19 cellular contexts compared by ENCODE assay signal in the genomic region with DNA sequence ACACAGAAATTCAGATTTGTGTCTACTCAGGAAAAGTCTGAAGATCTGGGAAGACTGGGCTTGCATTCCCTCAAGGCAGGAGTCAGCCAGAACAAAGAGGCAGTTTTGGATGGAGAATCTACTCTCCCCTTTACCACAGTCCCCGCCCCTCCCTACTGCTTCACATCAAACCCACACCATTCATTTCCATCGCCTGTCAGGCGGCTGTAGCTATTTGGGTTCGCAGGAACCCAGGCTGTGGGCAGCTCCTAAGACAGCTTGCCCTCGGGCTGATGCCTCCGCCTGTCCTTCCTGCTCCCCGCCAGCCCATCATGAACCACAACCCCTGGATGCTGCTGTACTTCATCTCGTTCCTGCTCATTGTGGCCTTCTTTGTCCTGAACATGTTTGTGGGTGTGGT. TPM values are rescaled to one million over a fixed set of nuclear protein-coding genes. Genes with fewer than 3 reads are reported as not detected.
DNase-seq lines count a peak whose midpoint lies in the region; FAIRE-seq and TF ChIP-seq lines count a peak whose summit lies in the region.
"Had no signal": no experiment of that assay in that cellular context is flagged by ENCODE, and none has a peak within 500 bp of the region (broad histone marks: within the 10 kb centered on the region; RNA-seq: fewer than 3 reads in every experiment).

No MANE protein-coding gene starts in this region.

- H3K27me3 Mint-ChIP-seq in H9 (ENCODE audit: low read depth), result peaks cover 4% of the 10 kb centered on the region; the same call in 1 of the 2 replicates

- no peak for DNase-seq in H9
- DNase-seq in RPMI7951 (ENCODE audit: low read depth), result peak; percentile 75
- peak; percentile 73 for DNase-seq in foreskin melanocyte
- no peak for DNase-seq in urothelium cell line (ENCODE audit: low spot score)
- no peak for DNase-seq in RKO (ENCODE audit: low spot score)
- no peak for DNase-seq in NCI-H2107 (lab: John Stamatoyannopoulos, UW)
- DNase-seq in NCI-H345 treated with DMSO at 0.1 percent for 48 hours (lab: John Stamatoyannopoulos, UW; ENCODE audit: unreplicated experiment), result no peak
- DNase-seq: CD8-positive, alpha-beta T cell; DMS 273 treated with DMSO at 0.1 percent for 48 hours; DMS53; DND-41; EL; GOT3 had no signal

- H3K27ac ChIP-seq in H9 (ENCODE audit: insufficient read length, low read depth, low read length), result no peak overlapping the region
- H3K27ac ChIP-seq: BLaER1 treated with 17β-estradiol and CSF1 and Interleukin-3, amounts not matched to agents 10 nM and 100 nM; HL-60 had no signal

- no peak overlapping the region for H2AK5ac ChIP-seq in H9 (ENCODE audit: insufficient read length, low read length)

- no peak overlapping the region for H3K4me3 Mint-ChIP-seq in H9
- H3K4me3 Mint-ChIP-seq: B cell; CD8-positive, alpha-beta T cell had no signal

- no peak overlapping the region for H2AFZ ChIP-seq in H9 (ENCODE audit: low read length)

- no CpG with 5 or more reads among the region's 8 CpGs for WGBS in H9 (ENCODE audit: extremely low coverage, insufficient read length, low lambda C conversion rate)

- no peaks in the 10 kb centered on the region for H3K79me1 ChIP-seq in H9 (ENCODE audit: insufficient read depth, low read depth, low read length, poor library complexity, severe bottlenecking)

- no peak overlapping the region for H4K91ac ChIP-seq in H9 (ENCODE audit: insufficient read length, low read depth, low read length)

- H4K5ac ChIP-seq in H9 (ENCODE audit: insufficient read length, low read depth, low read length), result no peak overlapping the region

- no peaks in the 10 kb centered on the region for H3K4me1 ChIP-seq in H9 (ENCODE audit: insufficient read depth, low read length)

- H3K4me2 ChIP-seq in H9 (ENCODE audit: insufficient read depth, insufficient read length, low read length), result no peak overlapping the region

- H2BK15ac ChIP-seq in H9 (ENCODE audit: low read depth, low read length), result no peak overlapping the region

- no peaks in the 10 kb centered on the region for H3K79me2 ChIP-seq in H9 (ENCODE audit: insufficient read depth, low read length)

- H3K9ac ChIP-seq in H9 (ENCODE audit: extremely low read depth, insufficient read length, low read length), result no peak overlapping the region
- H3K9ac ChIP-seq: BLaER1 treated with 17β-estradiol and CSF1 and Interleukin-3, amounts not matched to agents 10 nM and 100 nM had no signal

- no peaks in the 10 kb centered on the region for H3K9me3 Mint-ChIP-seq in H9
- H3K9me3 Mint-ChIP-seq: CD8-positive, alpha-beta T cell; IgD-negative memory B cell had no signal

- H4K8ac ChIP-seq in H9 (replicated peaks; ENCODE audit: insufficient read length, low read depth, low read length), result no peak overlapping the region

- no peak overlapping the region for H3K4ac ChIP-seq in H9 (ENCODE audit: low read depth, low read length)

- no peaks in the 10 kb centered on the region for H3K27me3 ChIP-seq in H9 (ENCODE audit: insufficient read depth, low read length)
- H3K27me3 ChIP-seq: BLaER1 treated with 17β-estradiol and CSF1 and Interleukin-3, amounts not matched to agents 10 nM and 100 nM had no signal

- no peak overlapping the region for H2BK12ac ChIP-seq in H9 (ENCODE audit: insufficient read length, low read depth, low read length)

- peak; percentile 71 for FAIRE-seq in urothelium cell line (lab: Jason Lieb, UNC)
- FAIRE-seq: GM12878 had no signal

- no peak overlapping the region for H2BK20ac ChIP-seq in H9 (ENCODE audit: low read depth, low read length, poor library complexity, severe bottlenecking)

- H3T11ph ChIP-seq in H9 (ENCODE audit: low read length), result no peak overlapping the region

- peak overlapping the region in 2 of 3 experiments; percentile 9 to 57; a peak in 2 of 7 replicates for H3K27ac Mint-ChIP-seq in H9
- H3K27ac Mint-ChIP-seq: B cell; CD8-positive, alpha-beta T cell; IgD-negative memory B cell had no signal

- H3K23ac ChIP-seq in H9 (ENCODE audit: insufficient read length, low read depth, low read length), result no peak overlapping the region

- H2BK120ac ChIP-seq in H9 (ENCODE audit: low read depth, low read length, poor library complexity, severe bottlenecking), result no peak overlapping the region

- H2BK5ac ChIP-seq in H9 (ENCODE audit: insufficient read length, low read length), result no peak overlapping the region

- no peaks in the 10 kb centered on the region for H4K20me1 ChIP-seq in H9 (ENCODE audit: control insufficient read depth, insufficient read depth, insufficient read length)
- H4K20me1 ChIP-seq: BLaER1 treated with 17β-estradiol and CSF1 and Interleukin-3, amounts not matched to agents 10 nM and 100 nM had no signal

- H3K56ac ChIP-seq in H9 (ENCODE audit: insufficient read length, low read depth, low read length), result no peak overlapping the region

- TF ChIP-seq CTCF in H9 (conservative IDR thresholded peaks at IDR 0.05), result no peak

- H3K23me2 ChIP-seq in H9 (ENCODE audit: insufficient read length, low read depth, low read length, poor library complexity, severe bottlenecking), result no peaks in the 10 kb centered on the region

- peaks cover 12 to 50% of the 10 kb centered on the region in 2 experiments for H3K4me1 Mint-ChIP-seq in H9
- H3K4me1 Mint-ChIP-seq: B cell had no signal

- peaks cover 0 to 2% (median 0%) of the 10 kb centered on the region in 3 experiments; a peak in 1 of 7 replicates for H3K36me3 Mint-ChIP-seq in H9 (ENCODE audit: insufficient read depth in 1 of 3, low read depth in 3 of 3)
- H3K36me3 Mint-ChIP-seq: CD8-positive, alpha-beta T cell; IgD-negative memory B cell had no signal

- no peak overlapping the region; the same call in 1 of the 2 replicates for H3K14ac ChIP-seq in H9 (ENCODE audit: insufficient read depth, low read length)

- H3K18ac ChIP-seq in H9 (ENCODE audit: insufficient read length, low read depth, low read length), result no peak overlapping the region

- no peaks in the 10 kb centered on the region for H3K9me3 ChIP-seq in H9 (ENCODE audit: control insufficient read depth, low read depth, low read length)
- H3K9me3 ChIP-seq: BLaER1 treated with 17β-estradiol and CSF1 and Interleukin-3, amounts not matched to agents 10 nM and 100 nM had no signal

RNA-seq across cellular contexts. Expression of a gene that starts 27.2 kb away (rescaled TPM):
- total RNA-seq in H9 (2021), result 0.31 and 0.59 TPM in 2 replicates
- total RNA-seq in RPMI7951 (2014; rRNA removed; shearing (Covaris generic)), result 23.1 and 28.4 TPM in 2 replicates
- total RNA-seq: CD8-positive, alpha-beta T cell; G401 had no signal

RNA-seq across cellular contexts. Expression of a gene that starts 47.0 kb away (rescaled TPM):
- 1.5 and 1.7 TPM in 2 replicates for total RNA-seq in H9 (2021)
- total RNA-seq in RPMI7951 (2014; rRNA removed; shearing (Covaris generic)), result under 0.01 and 0.12 TPM in 2 replicates

Comparison
In these comparisons a context has a peak if more than half of its experiments do, and no peak if none do; other contexts are left out.
1. DNase-seq: peak in RPMI7951 (single experiment) and foreskin melanocyte (single experiment); none in H9 (single experiment), urothelium cell line (single experiment), RKO (single experiment), NCI-H2107 (single experiment) and NCI-H345 treated with DMSO at 0.1 percent for 48 hours (single experiment).
2. RNA of a gene that starts 27.2 kb away (total RNA-seq): 23.1 to 28.4 TPM in RPMI7951; 0.31 to 0.59 TPM in H9; every median in the first group is over 10 times any median in the second.